Comparison of ENCODE assay signal across 14 cellular contexts in genomic region chr20:51678041-51678697, GRCh38.
DNase-seq lines count a peak whose midpoint lies in the region; ATAC-seq and TF ChIP-seq lines count a peak whose summit lies in the region.
"Had no signal": no experiment of that assay in that cellular context is flagged by ENCODE, and none has a peak within 500 bp of the region (broad histone marks: within the 10 kb centered on the region; RNA-seq: fewer than 3 reads in every experiment).

No MANE protein-coding gene starts in this region.

- peaks cover 0 to 4% of the 10 kb centered on the region in 2 donors for H3K4me1 ChIP-seq in thyroid gland

- intact Hi-C loops in Right ventricle myocardium superior (cut with DNase I), result no loop called here
- intact Hi-C loops in Right ventricle myocardium inferior (cut with DNase I), result no loop called here
- intact Hi-C loops in thyroid gland (cut with DNase I), result no loop called here

- H3K4me3 ChIP-seq in thyroid gland (replicated peaks in 1 of 3), result no peak overlapping the region

- TF ChIP-seq POLR2A in thyroid gland (IDR thresholded peaks at IDR 0.05), result no peak

- WGBS in thyroid gland, 2 donors, result 33 to 39% methylated on average over 13 to 16 of the region's 16 CpGs

- H3K27ac ChIP-seq in thyroid gland, result peak overlapping the region in 2 of 3 donors; percentile 36 to 43
- H3K27ac ChIP-seq: RWPE1 had no signal

- peak in 4 of 6 experiments; percentile 36 to 48 (median 42) for TF ChIP-seq CTCF in thyroid gland (IDR thresholded peaks at IDR 0.05)

- H3K27me3 ChIP-seq in thyroid gland, result no peaks in the 10 kb centered on the region

- H3K9me3 ChIP-seq in thyroid gland, result no peaks in the 10 kb centered on the region

- peaks cover 11 to 12% of the 10 kb centered on the region in 2 donors for H3K36me3 ChIP-seq in thyroid gland

- peak; percentile 12 for ATAC-seq in Right ventricle myocardium superior (ENCODE audit: poor library complexity)
- ATAC-seq in Right ventricle myocardium inferior, result no peak
- ATAC-seq in GM21390 (IDR thresholded peaks at IDR 0.05; ENCODE audit: unreplicated experiment), result no peak
- no peak for ATAC-seq in HG02759 (IDR thresholded peaks at IDR 0.05; ENCODE audit: unreplicated experiment)
- ATAC-seq in HG02981 (IDR thresholded peaks at IDR 0.05; ENCODE audit: unreplicated experiment), result no peak

- DNase-seq in Right ventricle myocardium superior, result no peak
- DNase-seq in Right ventricle myocardium inferior (ENCODE audit: missing footprints), result no peak
- DNase-seq in astrocyte of the hippocampus (ENCODE audit: low read depth, low spot score), result peak; percentile 56
- DNase-seq in inferior parietal cortex (ENCODE audit: extremely low spot score), result peak; percentile 70
- DNase-seq in thyroid gland, result peak; percentile 62 to 72
- DNase-seq: activated naive CD4-positive, alpha-beta T cell treated with anti-CD3 and anti-CD28 coated beads for 36 hours; GF-D8; H9; kidney glomerular epithelial cell; NCI-H1105 treated with DMSO at 0.1 percent for 48 hours had no signal

Comparison
In these comparisons a context has a peak if more than half of its experiments do, and no peak if none do; other contexts are left out.
1. DNase-seq: peak in astrocyte of the hippocampus (single experiment), inferior parietal cortex (single experiment) and thyroid gland (2 of 2); none in Right ventricle myocardium superior (single experiment) and Right ventricle myocardium inferior (single experiment).